ENCODE assay signal across 17 cellular contexts in genomic region chr10:92640110-92640509, GRCh38. TPM values are rescaled to one million over a fixed set of nuclear protein-coding genes. Genes with fewer than 3 reads are reported as not detected.
A peak's percentile ranks its signal among the peaks of the same experiment; 100 is the strongest.
DNase-seq lines count a peak whose midpoint lies in the region; ATAC-seq and TF ChIP-seq lines count a peak whose summit lies in the region.
"Had no signal": no experiment of that assay in that cellular context is flagged by ENCODE, and none has a peak within 500 bp of the region (broad histone marks: within the 10 kb centered on the region; RNA-seq: fewer than 3 reads in every experiment).

No MANE protein-coding gene starts in this region.

- peaks cover 5% of the 10 kb centered on the region for H4K20me1 ChIP-seq in Loucy (ENCODE audit: insufficient read depth, low read length, poor library complexity, severe bottlenecking)

- peaks cover 3% of the 10 kb centered on the region; the same call in 1 of the 2 replicates for H3K79me2 ChIP-seq in Loucy (ENCODE audit: insufficient read depth, low read length)

- intact Hi-C loops in CD14-positive monocyte (cut with micrococcal nuclease): no loop called here

- no peaks in the 10 kb centered on the region for H3K9me3 ChIP-seq in Loucy (ENCODE audit: insufficient read depth, low read depth, low read length)

- H3K9ac ChIP-seq in Loucy (ENCODE audit: low read depth, low read length, poor library complexity, severe bottlenecking): no peak overlapping the region

- peak overlapping the region in 1 of 7 donors; percentile 71 for H3K27ac Mint-ChIP-seq in CD14-positive monocyte
- H3K27ac Mint-ChIP-seq: IgD-negative memory B cell had no signal

- H3K27me3 Mint-ChIP-seq in CD14-positive monocyte (ENCODE audit: low read depth in 3 of 3): no peaks in the 10 kb centered on the region
- H3K27me3 Mint-ChIP-seq: CD4-positive, alpha-beta memory T cell; IgD-negative memory B cell had no signal

- ATAC-seq in HG03342 (IDR thresholded peaks at IDR 0.05; ENCODE audit: unreplicated experiment): no peak
- ATAC-seq in GM19035 (IDR thresholded peaks at IDR 0.05; ENCODE audit: unreplicated experiment): no peak
- ATAC-seq: activated T-cell treated with anti-CD3 and anti-CD28 coated beads, Interleukin-2, amount 50 U/mL, for 4 hours had no signal

- H3K36me3 Mint-ChIP-seq in CD14-positive monocyte: peaks cover 14 to 36% of the 10 kb centered on the region in 2 donors
- H3K36me3 Mint-ChIP-seq: CD4-positive, alpha-beta memory T cell had no signal

- TF ChIP-seq CTCF in CD14-positive monocyte (IDR thresholded peaks at IDR 0.05): peak; percentile 6
- TF ChIP-seq CTCF in Loucy (conservative IDR thresholded peaks at IDR 0.05; ENCODE audit: low read length): 0 out of 2 replicates have a peak, but pooled peaks have one; percentile 10
- TF ChIP-seq CTCF in choroid plexus epithelial cell (conservative IDR thresholded peaks at IDR 0.05; ENCODE audit: low read depth, low read length): peak; percentile 18

- H3F3A ChIP-seq in Loucy (ENCODE audit: low read depth): no peaks in the 10 kb centered on the region

- no peaks in the 10 kb centered on the region for H3K4me1 ChIP-seq in Loucy (ENCODE audit: insufficient read depth, low read length, poor library complexity, severe bottlenecking)

- H3K4me2 ChIP-seq in Loucy (ENCODE audit: low read depth, low read length, poor library complexity, severe bottlenecking): no peak overlapping the region

- H3K9me2 ChIP-seq in Loucy (replicated peaks; ENCODE audit: low read depth, low read length): no peaks in the 10 kb centered on the region

- no peak overlapping the region for H3K4me3 ChIP-seq in Loucy (ENCODE audit: low read length, poor library complexity, severe bottlenecking)
- no peak overlapping the region for H3K4me3 ChIP-seq in choroid plexus epithelial cell (ENCODE audit: low read depth, low read length)

- H3K4me1 Mint-ChIP-seq in CD14-positive monocyte: peaks cover 5% of the 10 kb centered on the region

- H3K9me3 Mint-ChIP-seq in CD14-positive monocyte: no peaks in the 10 kb centered on the region
- H3K9me3 Mint-ChIP-seq: activated T-cell treated with anti-CD3 and anti-CD28 coated beads, Interleukin-2, amount 50 U/mL, for 4 hours; CD4-positive, alpha-beta memory T cell; IgD-negative memory B cell had no signal

- no peak overlapping the region for H3K4me3 Mint-ChIP-seq in CD14-positive monocyte
- H3K4me3 Mint-ChIP-seq: activated T-cell treated with anti-CD3 and anti-CD28 coated beads, Interleukin-2, amount 50 U/mL, for 4 hours; CD4-positive, alpha-beta memory T cell; IgD-negative memory B cell had no signal

- peaks cover 74% of the 10 kb centered on the region for H3K36me3 ChIP-seq in Loucy (ENCODE audit: insufficient read depth, low read length)

- DNase-seq in CD14-positive monocyte (ENCODE audit: low spot score): no peak
- DNase-seq in choroid plexus epithelial cell (ENCODE audit: low read depth): peak; percentile 80
- peak; percentile 20 for DNase-seq in myocyte (ENCODE audit: low read depth)
- DNase-seq in activated CD8-positive, alpha-beta memory T cell treated with anti-CD3 and anti-CD28 coated beads, Interleukin-2, amount 50 U/mL, for 48 hours: no peak
- DNase-seq in SK-N-DZ (ENCODE audit: low spot score): no peak
- DNase-seq: activated CD4-positive, alpha-beta T cell treated with anti-CD3 and anti-CD28 coated beads for 1 hour; activated T-cell treated with anti-CD3 and anti-CD28 coated beads, Interleukin-2, amount 50 U/mL, for 4 hours; anterior cingulate cortex; CD4-positive, alpha-beta memory T cell; midbrain; NCI-H2081; stimulated activated CD4-positive, alpha-beta T cell treated with anti-CD3 and anti-CD28 coated beads, Interleukin-4, amount 100 ng/mL, for 24 hours; stimulated activated naive CD4-positive, alpha-beta T cell had no signal

- no peak overlapping the region for H2AFZ ChIP-seq in Loucy (ENCODE audit: low read length)

- H3K27me3 ChIP-seq in Loucy (ENCODE audit: insufficient read depth, low read length, poor library complexity, severe bottlenecking): no peaks in the 10 kb centered on the region

RNA-seq across cellular contexts. Expression of gene KIF11, which starts 47.2 kb away (rescaled TPM):
- polyA plus RNA-seq in CD14-positive monocyte: under 1 TPM; 0.40 to 0.55 TPM
- total RNA-seq in myocyte: 1.3 and 1.9 TPM in 2 replicates
- polyA plus RNA-seq in myocyte (2012): 0.49 TPM
- 61.0 and 65.7 TPM in 2 replicates for polyA plus RNA-seq in SK-N-DZ (2014; cell fraction: cytosol; rRNA removed)
- 26.1 and 30.0 TPM in 2 replicates for polyA plus RNA-seq in SK-N-DZ (2014; cell fraction: nucleus; rRNA removed)

RNA-seq across cellular contexts. Expression of gene HHEX, which starts 49.6 kb away (rescaled TPM):
- polyA plus RNA-seq in CD14-positive monocyte: 10 to 100 TPM; 33.6 to 54.6 TPM
- total RNA-seq in myocyte: 0.11 and 0.16 TPM in 2 replicates
- polyA plus RNA-seq in myocyte (2012): 0.15 TPM
- polyA plus RNA-seq in SK-N-DZ (2014; cell fraction: cytosol; rRNA removed): 0.53 and 2.4 TPM in 2 replicates
- 1.4 and 5.1 TPM in 2 replicates for polyA plus RNA-seq in SK-N-DZ (2014; cell fraction: nucleus; rRNA removed)

Comparison
In these comparisons a context has a peak if more than half of its experiments do, and no peak if none do; other contexts are left out.
1. DNase-seq: peak in choroid plexus epithelial cell (single experiment) and myocyte (single experiment); none in CD14-positive monocyte (single experiment), activated CD8-positive, alpha-beta memory T cell treated with anti-CD3 and anti-CD28 coated beads, Interleukin-2, amount 50 U/mL, for 48 hours (single experiment) and SK-N-DZ (single experiment).
2. Peak in every context shown above with its lines, with median percentiles within 50 percentile points of each other: CTCF ChIP-seq.